ENCODE assay signal across 23 cellular contexts in genomic region chr14:23437142-23438129, GRCh38. TPM values are rescaled to one million over a fixed set of nuclear protein-coding genes. Genes with fewer than 3 reads are reported as not detected.
DNase-seq lines count a peak whose midpoint lies in the region; ATAC-seq, FAIRE-seq and TF ChIP-seq lines count a peak whose summit lies in the region.
"Had no signal": no experiment of that assay in that cellular context is flagged by ENCODE, and none has a peak within 500 bp of the region (broad histone marks: within the 10 kb centered on the region; RNA-seq: fewer than 3 reads in every experiment).

No MANE protein-coding gene starts in this region.

- H3K27ac ChIP-seq in cardiac muscle cell (peak overlapping the region; percentile 100), temporal lobe (ENCODE audit: low read depth, low read length) (peak overlapping the region; percentile 69), upper lobe of right lung (no peak overlapping the region)
- H3K27ac ChIP-seq: esophagus squamous epithelium, uterus had no signal

- no peaks in the 10 kb centered on the region for H3K9me3 Mint-ChIP-seq in nephron
- H3K9me3 Mint-ChIP-seq: activated naive CD8-positive, alpha-beta T cell treated with anti-CD3 and anti-CD28 coated beads for 36 hours; activated T-cell treated with anti-CD3 and anti-CD28 coated beads, Interleukin-2, amount 50 U/mL, for 72 hours had no signal

- DNase-seq in cardiac muscle cell (ENCODE audit: low read depth in 1 of 2, low spot score in 1 of 2) (no peak), left cardiac atrium (no peak), bronchial epithelial cell (ENCODE audit: low read depth) (no peak), upper lobe of right lung (no peak), NCI-H226 (no peak)
- DNase-seq: ACHN; activated CD4-positive, alpha-beta T cell treated with anti-CD3 and anti-CD28 coated beads, Interleukin-2, amount 50 U/mL, for 48 hours; activated naive CD8-positive, alpha-beta T cell treated with anti-CD3 and anti-CD28 coated beads for 36 hours; activated T-cell treated with anti-CD3 and anti-CD28 coated beads, Interleukin-2, amount 50 U/mL, for 72 hours; esophagus squamous epithelium; GF-D8; MG63; NCI-H1436; NCI-H774; stimulated activated CD4-positive, alpha-beta T cell treated with anti-CD3 and anti-CD28 coated beads, Interleukin-4, amount 100 ng/mL, for 24 hours; uterus had no signal

- peak overlapping the region; percentile 73 to 94 (median 93) for H3K27ac Mint-ChIP-seq in nephron
- H3K27ac Mint-ChIP-seq: activated T-cell treated with anti-CD3 and anti-CD28 coated beads, Interleukin-2, amount 50 U/mL, for 72 hours; CD14-positive monocyte had no signal

- TF ChIP-seq CTCF in cardiac muscle cell (IDR thresholded peaks at IDR 0.05; ENCODE audit: low read depth, low read length): no peak
- no peak for TF ChIP-seq CTCF in bronchial epithelial cell (IDR thresholded peaks at IDR 0.05; ENCODE audit: insufficient read depth, low read length, severe bottlenecking)
- no peak for TF ChIP-seq CTCF in nephron (IDR thresholded peaks at IDR 0.05; ENCODE audit: unreplicated experiment in 3 of 3)
- no peak for TF ChIP-seq CTCF in upper lobe of right lung (IDR thresholded peaks at IDR 0.05)

- H3K27me3 Mint-ChIP-seq in nephron (ENCODE audit: low read depth): no peaks in the 10 kb centered on the region
- H3K27me3 Mint-ChIP-seq: activated naive CD8-positive, alpha-beta T cell treated with anti-CD3 and anti-CD28 coated beads for 36 hours had no signal

- H3K27me3 ChIP-seq in cardiac muscle cell: no peaks in the 10 kb centered on the region
- H3K27me3 ChIP-seq in bronchial epithelial cell (ENCODE audit: control insufficient read depth, insufficient read depth, low read length): peaks cover 2% of the 10 kb centered on the region
- H3K27me3 ChIP-seq in upper lobe of right lung: no peaks in the 10 kb centered on the region
- H3K27me3 ChIP-seq: esophagus squamous epithelium, MG63, uterus had no signal

- H3K4me1 ChIP-seq in cardiac muscle cell (ENCODE audit: low read depth) (peaks cover 97% of the 10 kb centered on the region), upper lobe of right lung (no peaks in the 10 kb centered on the region)
- H3K4me1 ChIP-seq: esophagus squamous epithelium, uterus had no signal

- ATAC-seq in left cardiac atrium (no peak), HG03039 (IDR thresholded peaks at IDR 0.05; ENCODE audit: unreplicated experiment) (no peak), upper lobe of right lung (no peak)
- ATAC-seq: activated T-cell treated with anti-CD3 and anti-CD28 coated beads, Interleukin-2, amount 50 U/mL, for 72 hours; GM12878 had no signal

- peak overlapping the region in 1 of 3 experiments; percentile 31 for H3K4me3 Mint-ChIP-seq in nephron
- H3K4me3 Mint-ChIP-seq: activated naive CD8-positive, alpha-beta T cell treated with anti-CD3 and anti-CD28 coated beads for 36 hours; activated T-cell treated with anti-CD3 and anti-CD28 coated beads, Interleukin-2, amount 50 U/mL, for 72 hours; CD14-positive monocyte had no signal

- peak; percentile 86 for FAIRE-seq in bronchial epithelial cell (lab: Jason Lieb, UNC)
- FAIRE-seq: GM12878 had no signal

- H3K9me3 ChIP-seq in cardiac muscle cell (ENCODE audit: low read depth) (no peaks in the 10 kb centered on the region), upper lobe of right lung (no peaks in the 10 kb centered on the region)
- H3K9me3 ChIP-seq: esophagus squamous epithelium, MG63, uterus had no signal

- intact Hi-C loops in left cardiac atrium (cut with DNase I) (no loop called here), upper lobe of right lung (cut with DNase I) (no loop called here)

- H3K36me3 ChIP-seq in cardiac muscle cell (no peaks in the 10 kb centered on the region), bronchial epithelial cell (ENCODE audit: control insufficient read depth, insufficient read depth, low read length) (no peaks in the 10 kb centered on the region), upper lobe of right lung (no peaks in the 10 kb centered on the region)
- H3K36me3 ChIP-seq: esophagus squamous epithelium, MG63, uterus had no signal

- no peaks in the 10 kb centered on the region for H3K36me3 Mint-ChIP-seq in nephron (ENCODE audit: low read depth)
- H3K36me3 Mint-ChIP-seq: activated naive CD8-positive, alpha-beta T cell treated with anti-CD3 and anti-CD28 coated beads for 36 hours; CD14-positive monocyte had no signal

- peaks cover 68% of the 10 kb centered on the region for H3K4me1 Mint-ChIP-seq in nephron
- H3K4me1 Mint-ChIP-seq: activated naive CD8-positive, alpha-beta T cell treated with anti-CD3 and anti-CD28 coated beads for 36 hours had no signal

- H3K4me3 ChIP-seq in cardiac muscle cell: no peak overlapping the region
- no peak overlapping the region for H3K4me3 ChIP-seq in bronchial epithelial cell (ENCODE audit: low read depth, low read length)
- no peak overlapping the region for H3K4me3 ChIP-seq in upper lobe of right lung
- H3K4me3 ChIP-seq: esophagus squamous epithelium, GM12878, MG63, uterus had no signal

RNA-seq across cellular contexts. Expression of gene MYH7, which starts 2.0 kb away (rescaled TPM):
- total RNA-seq in cardiac muscle cell: 82.8 and 134 TPM in 2 replicates
- polyA plus RNA-seq in cardiac muscle cell: 66.2 and 117 TPM in 2 replicates
- 100 to 1,000 TPM; 175 to 201 TPM for total RNA-seq in left cardiac atrium
- not detected in 2 replicates for total RNA-seq in bronchial epithelial cell
- 0.25 TPM for total RNA-seq in temporal lobe
- total RNA-seq in upper lobe of right lung: 0.12 TPM
- total RNA-seq: esophagus squamous epithelium, H4, OCI-LY7 had no signal
- polyA plus RNA-seq: CD14-positive monocyte had no signal

RNA-seq across cellular contexts. Expression of gene MYH6, which starts 29.4 kb away (rescaled TPM):
- total RNA-seq in cardiac muscle cell (4,520 and 8,484 TPM in 2 replicates), left cardiac atrium (over 10,000 TPM; 10,415 to 11,820 TPM), bronchial epithelial cell (not detected in 2 replicates), temporal lobe (not detected), upper lobe of right lung (3.4 TPM)
- polyA plus RNA-seq in cardiac muscle cell: 2,795 and 4,145 TPM in 2 replicates
- total RNA-seq: activated naive CD8-positive, alpha-beta T cell treated with anti-CD3 and anti-CD28 coated beads for 36 hours; esophagus squamous epithelium; GM12878; H4; OCI-LY7 had no signal
- polyA plus RNA-seq: CD14-positive monocyte had no signal

RNA-seq across cellular contexts. Expression of gene NGDN, which starts 32.1 kb away (rescaled TPM):
- 35.6 and 43.3 TPM in 2 replicates for total RNA-seq in cardiac muscle cell
- polyA plus RNA-seq in cardiac muscle cell: 66.9 and 80.3 TPM in 2 replicates
- total RNA-seq in left cardiac atrium: 10 to 100 TPM; 20.1 to 23.6 TPM
- total RNA-seq in bronchial epithelial cell: 61.6 and 67.4 TPM in 2 replicates
- total RNA-seq in temporal lobe: 34.2 TPM
- 32.3 TPM for total RNA-seq in upper lobe of right lung

Comparison
In these comparisons a context has a peak if more than half of its experiments do, and no peak if none do; other contexts are left out.
1. RNA of gene MYH7, which starts 2.0 kb away (total RNA-seq): 175 to 201 TPM in left cardiac atrium and 82.8 to 134 TPM in cardiac muscle cell; 0.25 TPM in temporal lobe (single experiment), 0.12 TPM in upper lobe of right lung (single experiment) and not detected in bronchial epithelial cell; every median in the first group is over 10 times any median in the second.
2. RNA of gene MYH6, which starts 29.4 kb away (total RNA-seq): 10,415 to 11,820 TPM in left cardiac atrium and 4,520 to 8,484 TPM in cardiac muscle cell; 3.4 TPM in upper lobe of right lung (single experiment), not detected in bronchial epithelial cell and not detected in temporal lobe (single experiment); every median in the first group is over 1,000 times any median in the second.